ENCODE assay signal across 1 cellular context in genomic region chr11:27362749-27363575, GRCh38.
TF ChIP-seq lines count a peak whose summit lies in the region.

TSS of gene CCDC34 (minus strand) at chr11:27363215. CDS start at chr11:27363194, 21 bp downstream.

TF ChIP-seq in HepG2, 621 proteins besides CTCF, POLR2A, EP300 and RAD21 (continued from another document and continues in another):
- TF ChIP-seq TMF1 (CRISPR knock-in tag; IDR thresholded peaks at IDR 0.05; ENCODE audit: low read depth) (peak; percentile 82; the same call in 1 of the 2 replicates), ATF7 (IDR thresholded peaks at IDR 0.05) (no peak), ATF7 (CRISPR knock-in tag; IDR thresholded peaks at IDR 0.05) (peak; percentile 67; the same call in 1 of the 2 replicates), POGK (CRISPR knock-in tag; conservative IDR thresholded peaks at IDR 0.05) (peak; percentile 78), TSC22D2 (CRISPR knock-in tag; IDR thresholded peaks at IDR 0.05; ENCODE audit: borderline replicate concordance) (0 out of 2 replicates have a peak, but pooled peaks have one; percentile 75), DRAP1 (CRISPR knock-in tag; IDR thresholded peaks at IDR 0.05) (no peak; the same call in 1 of the 2 replicates), DMTF1 (CRISPR knock-in tag; IDR thresholded peaks at IDR 0.05) (no peak), ZNF260 (CRISPR knock-in tag; IDR thresholded peaks at IDR 0.05; ENCODE audit: borderline replicate concordance, low read depth) (no peak), ZNF335 (CRISPR knock-in tag; IDR thresholded peaks at IDR 0.05) (peak; percentile 90), TFE3 (CRISPR knock-in tag; IDR thresholded peaks at IDR 0.05) (peak; percentile 49; the same call in 1 of the 2 replicates), MXD4 (CRISPR knock-in tag; IDR thresholded peaks at IDR 0.05) (peak; percentile 88), ZNF547 (CRISPR knock-in tag; IDR thresholded peaks at IDR 0.05) (peak; percentile 90; the same call in 1 of the 2 replicates), ZIK1 (CRISPR knock-in tag; IDR thresholded peaks at IDR 0.05; ENCODE audit: borderline replicate concordance, low read depth) (peak; percentile 59; the same call in 1 of the 2 replicates), ZBED4 (CRISPR knock-in tag; IDR thresholded peaks at IDR 0.05; ENCODE audit: borderline replicate concordance) (no peak; the same call in 1 of the 2 replicates), ZNF138 (CRISPR knock-in tag; IDR thresholded peaks at IDR 0.05; ENCODE audit: low read depth) (no peak; the same call in 1 of the 2 replicates), SIN3B (IDR thresholded peaks at IDR 0.05; ENCODE audit: low read length) (peak; percentile 75), NR2C2 (CRISPR knock-in tag; IDR thresholded peaks at IDR 0.05; ENCODE audit: borderline replicate concordance) (peak; percentile 68), GFI1 (CRISPR knock-in tag; IDR thresholded peaks at IDR 0.05; ENCODE audit: borderline replicate concordance) (peak; percentile 85), NFE2L2 (IDR thresholded peaks at IDR 0.05; ENCODE audit: low read length) (no peak), KMT2B (CRISPR knock-in tag; IDR thresholded peaks at IDR 0.05) (peak; percentile 93), TFDP1 (CRISPR knock-in tag; IDR thresholded peaks at IDR 0.05; ENCODE audit: borderline replicate concordance) (peak; percentile 98), ZBTB49 (CRISPR knock-in tag; IDR thresholded peaks at IDR 0.05; ENCODE audit: borderline replicate concordance) (no peak), ZMAT5 (CRISPR knock-in tag; IDR thresholded peaks at IDR 0.05; ENCODE audit: borderline replicate concordance, low read depth) (0 out of 2 replicates have a peak, but pooled peaks have one; percentile 51), ZNF562 (CRISPR knock-in tag; IDR thresholded peaks at IDR 0.05; ENCODE audit: borderline replicate concordance) (no peak; the same call in 1 of the 2 replicates), ZNF136 (CRISPR knock-in tag; IDR thresholded peaks at IDR 0.05; ENCODE audit: low read depth) (no peak; the same call in none of the 2 replicates), U2AF1 (optimal IDR thresholded peaks at IDR 0.05; ENCODE audit: low read depth, low read length) (no peak), TGIF2 (CRISPR knock-in tag; IDR thresholded peaks at IDR 0.05) (peak; percentile 76), ZNF543 (CRISPR knock-in tag; IDR thresholded peaks at IDR 0.05) (no peak), ZNF3 (CRISPR knock-in tag; IDR thresholded peaks at IDR 0.05) (peak; percentile 52; the same call in 1 of the 2 replicates), LCORL (IDR thresholded peaks at IDR 0.05) (no peak), LCORL (CRISPR knock-in tag; IDR thresholded peaks at IDR 0.05) (peak; percentile 34; the same call in 1 of the 2 replicates), TEAD2 (CRISPR knock-in tag; IDR thresholded peaks at IDR 0.05) (0 out of 2 replicates have a peak, but pooled peaks have one; percentile 47), REPIN1 (CRISPR knock-in tag; IDR thresholded peaks at IDR 0.05; ENCODE audit: borderline replicate concordance, low read depth) (peak; percentile 80; the same call in 1 of the 2 replicates), ZNF740 (CRISPR knock-in tag; IDR thresholded peaks at IDR 0.05) (no peak), IRF1 (CRISPR knock-in tag; IDR thresholded peaks at IDR 0.05; ENCODE audit: low read depth) (0 out of 2 replicates have a peak, but pooled peaks have one; percentile 41), POLR2G (IDR thresholded peaks at IDR 0.05; ENCODE audit: low read depth, low read length) (peak; percentile 77), ZNF224 (CRISPR knock-in tag; IDR thresholded peaks at IDR 0.05) (peak; percentile 67; the same call in 1 of the 2 replicates), HOMEZ (CRISPR knock-in tag; IDR thresholded peaks at IDR 0.05; ENCODE audit: low read depth) (peak; percentile 74; the same call in 1 of the 2 replicates), ATM (IDR thresholded peaks at IDR 0.05; ENCODE audit: borderline replicate concordance) (no peak), ZNF616 (CRISPR knock-in tag; IDR thresholded peaks at IDR 0.05; ENCODE audit: low read depth) (no peak; the same call in 1 of the 2 replicates), ZNF292 (CRISPR knock-in tag; IDR thresholded peaks at IDR 0.05; ENCODE audit: borderline replicate concordance, low read depth) (peak; percentile 89), SALL1 (CRISPR knock-in tag; IDR thresholded peaks at IDR 0.05) (peak; percentile 94), HNRNPLL (IDR thresholded peaks at IDR 0.05; ENCODE audit: low read depth, low read length, poor library complexity, severe bottlenecking) (peak; percentile 88), HNRNPL (IDR thresholded peaks at IDR 0.05; ENCODE audit: low read depth, low read length) (no peak), KLF16 (CRISPR knock-in tag; IDR thresholded peaks at IDR 0.05) (peak; percentile 43 to 94; a peak in 2 of 4 replicates), SALL2 (CRISPR knock-in tag; IDR thresholded peaks at IDR 0.05) (peak; percentile 89), GLI4 (CRISPR knock-in tag; IDR thresholded peaks at IDR 0.05; ENCODE audit: borderline replicate concordance) (no peak), SRSF4 (IDR thresholded peaks at IDR 0.05; ENCODE audit: low read depth, low read length, poor library complexity, severe bottlenecking) (peak; percentile 70)
